ENCODE assay signal across 1 cellular context in genomic region chr17:81553018-81553615, GRCh38.
TF ChIP-seq lines count a peak whose summit lies in the region.

No MANE protein-coding gene starts in this region.

TF ChIP-seq in endothelial cell of umbilical vein, 7 proteins besides CTCF, POLR2A, EP300 and RAD21:
- TF ChIP-seq MAX (IDR thresholded peaks at IDR 0.05; ENCODE audit: insufficient read depth, insufficient read length): no peak
- TF ChIP-seq POLR2AphosphoS5 (IDR thresholded peaks at IDR 0.05; ENCODE audit: insufficient read depth, low read depth, low read length): no peak
- no peak for TF ChIP-seq MYC (IDR thresholded peaks at IDR 0.05; ENCODE audit: low read depth, low read length)
- TF ChIP-seq GATA2 (IDR thresholded peaks at IDR 0.05; ENCODE audit: insufficient read depth, insufficient read length, low read depth, low read length): no peak
TF ChIP-seq in endothelial cell of umbilical vein: peak in this region for 0.
